In genomic region chr17:8138672-8139371, GRCh38 we compare ENCODE assay signal across 8 cellular contexts. TPM values are rescaled to one million over a fixed set of nuclear protein-coding genes. Genes with fewer than 3 reads are reported as not detected.
DNase-seq lines count a peak whose midpoint lies in the region; ATAC-seq and TF ChIP-seq lines count a peak whose summit lies in the region.

No MANE protein-coding gene starts in this region.

- CTCF ChIA-PET in activated CD4-positive, alpha-beta memory T cell treated with anti-CD3 and anti-CD28 coated beads for 36 hours (lab: Charles Lee) = interaction anchor here (0.6 to 4.6 kb wide), 18 partner anchors 9 to 162 kb away, joined by 3 to 37 read pairs (median 8); partner anchors contain the start of genes ALOXE3, HES7 and PER1

- H3K4me3 ChIP-seq in CD4-positive, CD25-positive, alpha-beta regulatory T cell (ENCODE audit: low read depth, low read length) = peak overlapping the region; percentile 92
- peak overlapping the region; percentile 39 for H3K4me3 ChIP-seq in lower lobe of right lung

- peaks cover 0 to under 1% (median 0%) of the 10 kb centered on the region in 7 donors for H3K9me3 Mint-ChIP-seq in CD4-positive, CD25-positive, alpha-beta regulatory T cell
- no peaks in the 10 kb centered on the region for H3K9me3 Mint-ChIP-seq in activated CD4-positive, alpha-beta memory T cell treated with anti-CD3 and anti-CD28 coated beads for 36 hours

- no peaks in the 10 kb centered on the region for H3K9me3 ChIP-seq in CD4-positive, CD25-positive, alpha-beta regulatory T cell (ENCODE audit: control insufficient read depth in 2 of 2, low read length in 2 of 2)
- H3K9me3 ChIP-seq in lower lobe of right lung = no peaks in the 10 kb centered on the region

- H3K4me3 Mint-ChIP-seq in CD4-positive, CD25-positive, alpha-beta regulatory T cell = no peak overlapping the region
- H3K4me3 Mint-ChIP-seq in activated CD4-positive, alpha-beta memory T cell treated with anti-CD3 and anti-CD28 coated beads for 36 hours = no peak overlapping the region

- peaks cover 8% of the 10 kb centered on the region for H3K27me3 Mint-ChIP-seq in CD4-positive, CD25-positive, alpha-beta regulatory T cell
- H3K27me3 Mint-ChIP-seq in activated CD4-positive, alpha-beta memory T cell treated with anti-CD3 and anti-CD28 coated beads for 36 hours = peaks cover 1% of the 10 kb centered on the region

- H3K27me3 ChIP-seq in CD4-positive, CD25-positive, alpha-beta regulatory T cell (ENCODE audit: control insufficient read depth, insufficient read depth, low read length) = no peaks in the 10 kb centered on the region
- H3K27me3 ChIP-seq in lower lobe of right lung (ENCODE audit: low read depth) = no peaks in the 10 kb centered on the region

- DNase-seq in CD4-positive, CD25-positive, alpha-beta regulatory T cell = peak; percentile 84 to 98 (median 96)
- DNase-seq in NCI-H774 (lab: John Stamatoyannopoulos, UW) (peak; percentile 74), ecto neural progenitor cell (ENCODE audit: low spot score) (peak; percentile 100), lower lobe of right lung (peak; percentile 95)
- DNase-seq in activated CD4-positive, alpha-beta memory T cell treated with anti-CD3 and anti-CD28 coated beads for 36 hours = peak; percentile 98
- peak; percentile 86 to 99 (median 94) for DNase-seq in stimulated activated CD4-positive, alpha-beta T cell treated with anti-CD3 and anti-CD28 coated beads, TNF-alpha, amount 100 ng/mL, for 1 hour (ENCODE audit: low read depth in 3 of 3, low spot score in 1 of 3)

- no peak overlapping the region for H3K27ac Mint-ChIP-seq in CD4-positive, CD25-positive, alpha-beta regulatory T cell
- no peak overlapping the region for H3K27ac Mint-ChIP-seq in activated CD4-positive, alpha-beta memory T cell treated with anti-CD3 and anti-CD28 coated beads for 36 hours

- intact Hi-C loops in activated CD4-positive, alpha-beta memory T cell treated with anti-CD3 and anti-CD28 coated beads for 36 hours (cut with micrococcal nuclease) = loop anchor here (1.0 to 5.0 kb wide), 10 partner anchors 12 to 298 kb away; partner anchors contain the start of genes CTC1, NDEL1 and SLC25A35
- intact Hi-C loops in lower lobe of right lung (cut with DNase I) = no loop called here

- TF ChIP-seq CTCF in lower lobe of right lung (IDR thresholded peaks at IDR 0.05) = peak; percentile 87

- peaks cover 0 to 6% (median under 1%) of the 10 kb centered on the region in 4 donors for H3K4me1 Mint-ChIP-seq in CD4-positive, CD25-positive, alpha-beta regulatory T cell
- peaks cover 2% of the 10 kb centered on the region for H3K4me1 Mint-ChIP-seq in activated CD4-positive, alpha-beta memory T cell treated with anti-CD3 and anti-CD28 coated beads for 36 hours (ENCODE audit: low read depth)

- ATAC-seq in CD4-positive, CD25-positive, alpha-beta regulatory T cell (ENCODE audit: low read depth in 2 of 2) = peak; percentile 95 to 97
- ATAC-seq in GM19397 (IDR thresholded peaks at IDR 0.05; ENCODE audit: unreplicated experiment) = peak; percentile 89
- ATAC-seq in HG03565 (IDR thresholded peaks at IDR 0.05; ENCODE audit: unreplicated experiment) = peak; percentile 59
- ATAC-seq in lower lobe of right lung = peak; percentile 93 to 94

- H3K27ac ChIP-seq in CD4-positive, CD25-positive, alpha-beta regulatory T cell (ENCODE audit: insufficient read depth, low read length, poor library complexity, severe bottlenecking) = peak overlapping the region; percentile 92
- peak overlapping the region; percentile 69 for H3K27ac ChIP-seq in lower lobe of right lung

- H3K36me3 ChIP-seq in CD4-positive, CD25-positive, alpha-beta regulatory T cell (ENCODE audit: control insufficient read depth, insufficient read depth, low read length) = peaks cover 20% of the 10 kb centered on the region
- peaks cover 47% of the 10 kb centered on the region for H3K36me3 ChIP-seq in lower lobe of right lung

- H3K4me1 ChIP-seq in CD4-positive, CD25-positive, alpha-beta regulatory T cell (ENCODE audit: control insufficient read depth, insufficient read depth, low read length, poor library complexity, severe bottlenecking) = peaks cover 18% of the 10 kb centered on the region
- H3K4me1 ChIP-seq in lower lobe of right lung = peaks cover 31% of the 10 kb centered on the region

- peaks cover 3% of the 10 kb centered on the region for H3K36me3 Mint-ChIP-seq in CD4-positive, CD25-positive, alpha-beta regulatory T cell
- peaks cover 14% of the 10 kb centered on the region for H3K36me3 Mint-ChIP-seq in activated CD4-positive, alpha-beta memory T cell treated with anti-CD3 and anti-CD28 coated beads for 36 hours

- POLR2A ChIA-PET in activated CD4-positive, alpha-beta memory T cell treated with anti-CD3 and anti-CD28 coated beads for 36 hours (lab: Charles Lee) = interaction anchor here (0.8 to 3.8 kb wide), 9 partner anchors 12 to 49 kb away, joined by 3 to 34 read pairs (median 6); partner anchors contain the start of gene PER1

RNA-seq across cellular contexts. Expression of gene PER1, which starts 13.4 kb away (rescaled TPM):
- total RNA-seq in CD4-positive, CD25-positive, alpha-beta regulatory T cell = 1,740 TPM
- polyA plus RNA-seq in CD4-positive, CD25-positive, alpha-beta regulatory T cell = 1 to 10 TPM; 4.8 to 7.7 (median 6.2) TPM
- 10 to 100 TPM; 48.9 to 56.3 TPM for total RNA-seq in activated CD4-positive, alpha-beta memory T cell treated with anti-CD3 and anti-CD28 coated beads for 36 hours
- 252 TPM for total RNA-seq in lower lobe of right lung

RNA-seq across cellular contexts. Expression of gene HES7, which starts 14.9 kb away (rescaled TPM):
- total RNA-seq in CD4-positive, CD25-positive, alpha-beta regulatory T cell = not detected
- polyA plus RNA-seq in CD4-positive, CD25-positive, alpha-beta regulatory T cell = not detected
- 1 to 10 TPM; 2.5 to 2.8 TPM for total RNA-seq in activated CD4-positive, alpha-beta memory T cell treated with anti-CD3 and anti-CD28 coated beads for 36 hours
- total RNA-seq in lower lobe of right lung = 0.21 TPM

RNA-seq across cellular contexts. Expression of gene ALOXE3, which starts 20.5 kb away (rescaled TPM):
- total RNA-seq in CD4-positive, CD25-positive, alpha-beta regulatory T cell = 0.15 TPM
- polyA plus RNA-seq in CD4-positive, CD25-positive, alpha-beta regulatory T cell = under 1 TPM in 3 of 4 donors, not detected in 1; 0.18 to 0.51 (median 0.42) TPM
- total RNA-seq in activated CD4-positive, alpha-beta memory T cell treated with anti-CD3 and anti-CD28 coated beads for 36 hours = under 1 TPM; 0.12 TPM
- total RNA-seq in lower lobe of right lung = not detected

RNA-seq across cellular contexts. Expression of gene VAMP2, which starts 23.9 kb away (rescaled TPM):
- 205 TPM for total RNA-seq in CD4-positive, CD25-positive, alpha-beta regulatory T cell
- 10 to 100 TPM; 42.7 to 60.4 (median 59.3) TPM for polyA plus RNA-seq in CD4-positive, CD25-positive, alpha-beta regulatory T cell
- total RNA-seq in activated CD4-positive, alpha-beta memory T cell treated with anti-CD3 and anti-CD28 coated beads for 36 hours = 10 to 100 TPM; 30.1 to 30.4 TPM
- total RNA-seq in lower lobe of right lung = 77.0 TPM

RNA-seq across cellular contexts. Expression of gene TMEM107, which starts 37.4 kb away (rescaled TPM):
- 27.3 TPM for total RNA-seq in CD4-positive, CD25-positive, alpha-beta regulatory T cell
- 10 to 100 TPM; 20.6 to 38.9 (median 29.9) TPM for polyA plus RNA-seq in CD4-positive, CD25-positive, alpha-beta regulatory T cell
- 10 to 100 TPM; 32.6 to 35.3 TPM for total RNA-seq in activated CD4-positive, alpha-beta memory T cell treated with anti-CD3 and anti-CD28 coated beads for 36 hours
- 12.9 TPM for total RNA-seq in lower lobe of right lung

Comparison
In these comparisons a context has a peak if more than half of its experiments do, and no peak if none do; other contexts are left out.
1. Peak in every context shown above with its lines: DNase-seq, ATAC-seq, H3K4me3 ChIP-seq and H3K27ac ChIP-seq.